ENCODE assay signal across 8 cellular contexts in genomic region chr15:67542192-67542461, GRCh38. TPM values are rescaled to one million over a fixed set of nuclear protein-coding genes. Genes with fewer than 3 reads are reported as not detected.
DNase-seq lines count a peak whose midpoint lies in the region; ATAC-seq, FAIRE-seq and TF ChIP-seq lines count a peak whose summit lies in the region.

No MANE protein-coding gene starts in this region.

- H3K79me2 ChIP-seq in K562 (ENCODE audit: control insufficient read depth, insufficient read depth, low read length), result peaks cover 24% of the 10 kb centered on the region

- TF ChIP-seq CTCF in Calu3 (IDR thresholded peaks at IDR 0.05; ENCODE audit: unreplicated experiment) (no peak), IMR-90 (conservative IDR thresholded peaks at IDR 0.05; ENCODE audit: low read depth, low read length) (no peak), K562 (IDR thresholded peaks at IDR 0.05 in 2 of 3, conservative IDR thresholded peaks at IDR 0.05 in 1 of 3; ENCODE audit: insufficient read depth in 2 of 3, low read depth in 1 of 3, low read length in 3 of 3) (no peak), lower lobe of right lung (IDR thresholded peaks at IDR 0.05) (no peak), type B pancreatic cell (conservative IDR thresholded peaks at IDR 0.05) (no peak)

- peak overlapping the region; percentile 14 to 95 for H4K8ac ChIP-seq in IMR-90 (ENCODE audit: low read depth in 2 of 2, low read length in 2 of 2)

- TF ChIP-seq EP300 in K562 (IDR thresholded peaks at IDR 0.05; ENCODE audit: low read length), result no peak

- H3K27ac ChIP-seq in IMR-90 (ENCODE audit: insufficient read depth, low read length) (peak overlapping the region; percentile 71), K562 (ENCODE audit: extremely low read depth, low read depth, low read length) (peak overlapping the region; percentile 77), lower lobe of right lung (peak overlapping the region; percentile 89)

- peak overlapping the region; percentile 71 for H3K14ac ChIP-seq in IMR-90 (replicated peaks; ENCODE audit: low read depth, low read length)

- H3K9me1 ChIP-seq in IMR-90 (ENCODE audit: insufficient read depth, low read length) (no peaks in the 10 kb centered on the region), K562 (ENCODE audit: control insufficient read depth, insufficient read depth, low read length) (no peaks in the 10 kb centered on the region)

- peaks cover 9% of the 10 kb centered on the region; the same call in 1 of the 2 replicates for H3K36me3 ChIP-seq in IMR-90 (ENCODE audit: control insufficient read depth, insufficient read depth, low read length)
- peaks cover 18% of the 10 kb centered on the region; the same call in 2 of the 3 replicates for H3K36me3 ChIP-seq in K562 (ENCODE audit: control insufficient read depth, insufficient read depth, low read length)
- peaks cover 11% of the 10 kb centered on the region for H3K36me3 ChIP-seq in lower lobe of right lung

- H3K36me3 Mint-ChIP-seq in Calu3 (ENCODE audit: insufficient read depth, unreplicated experiment) (peaks cover 26% of the 10 kb centered on the region), type B pancreatic cell (peaks cover 4% of the 10 kb centered on the region)

- peaks cover 9% of the 10 kb centered on the region for H3K4me1 ChIP-seq in IMR-90 (ENCODE audit: control insufficient read depth, insufficient read depth, low read length)
- H3K4me1 ChIP-seq in K562 (replicated peaks in 1 of 2; ENCODE audit: control insufficient read depth in 2 of 2, insufficient read depth in 2 of 2, low read length in 2 of 2), result peaks cover 10 to 15% of the 10 kb centered on the region in 2 experiments
- H3K4me1 ChIP-seq in lower lobe of right lung, result peaks cover 29% of the 10 kb centered on the region

- CTCF ChIA-PET in Calu3 (lab: Charles Lee), result no interaction called here
- CTCF ChIA-PET in IMR-90 (lab: Yijun Ruan, JAX), result no interaction called here
- CTCF ChIA-PET in K562 (lab: Yijun Ruan, JAX; ENCODE audit: low intra/inter-chr PET ratio), result no interaction called here

- intact Hi-C loops in Calu3 (cut with micrococcal nuclease; ENCODE audit: unreplicated experiment), result no loop called here
- intact Hi-C loops in IMR-90 (cut with micrococcal nuclease), result loop anchor here (2.0 to 5.0 kb wide), 2 partner anchors 19 to 290 kb away; no protein-coding TSS in a partner anchor
- intact Hi-C loops in K562 (cut with micrococcal nuclease), result no loop called here
- intact Hi-C loops in lower lobe of right lung (cut with DNase I), result no loop called here

- peak overlapping the region; percentile 96 for H2AFZ ChIP-seq in IMR-90 (replicated peaks; ENCODE audit: low read length, poor library complexity)
- peak overlapping the region; percentile 93 for H2AFZ ChIP-seq in K562 (ENCODE audit: low read depth, low read length)

- H2AK9ac ChIP-seq in IMR-90 (replicated peaks; ENCODE audit: low read depth, low read length, poor library complexity), result peak overlapping the region; percentile 72

- TF ChIP-seq POLR2A in IMR-90 (IDR thresholded peaks at IDR 0.05; ENCODE audit: low read depth, low read length) (no peak), K562 (conservative IDR thresholded peaks at IDR 0.05) (no peak)

- H3K4ac ChIP-seq in IMR-90 (ENCODE audit: low read depth, low read length), result peak overlapping the region; percentile 83

- peak overlapping the region; percentile 52 for H2BK5ac ChIP-seq in IMR-90 (ENCODE audit: low read depth, low read length, poor library complexity, severe bottlenecking)

- peaks cover 25 to 31% of the 10 kb centered on the region in 2 experiments for H3K79me1 ChIP-seq in IMR-90 (ENCODE audit: low read depth in 1 of 2, low read length in 2 of 2)

- in situ Hi-C loops in IMR-90 (cut with MboI; ENCODE audit: low sequenced_read_pairs) (no loop called here), K562 (cut with MboI) (no loop called here)

- peak overlapping the region; percentile 87 for H3K23ac ChIP-seq in IMR-90 (ENCODE audit: low read depth, low read length)

- dilution Hi-C loops in IMR-90 (cut with HindIII; ENCODE audit: low sequenced_read_pairs, unreplicated experiment), result no loop called here

- H3K27me3 Mint-ChIP-seq in Calu3 (ENCODE audit: unreplicated experiment) (no peaks in the 10 kb centered on the region), type B pancreatic cell (no peaks in the 10 kb centered on the region)

- DNase-seq in Calu3 (no peak), IMR-90 (no peak), K562 (ENCODE audit: extremely low read depth in 1 of 4, low spot score in 3 of 4) (no peak), lower lobe of right lung (no peak), type B pancreatic cell (ENCODE audit: extremely low spot score, unreplicated experiment) (no peak), AG20443 (ENCODE audit: low spot score) (no peak), HPDE6-E6E7 (ENCODE audit: extremely low spot score) (no peak)
- no peak for DNase-seq in activated effector memory CD4-positive, alpha-beta T cell treated with Interleukin-2 at 50 U/mL for 16 hours

- H3K27me3 ChIP-seq in IMR-90 (ENCODE audit: control insufficient read depth, insufficient read depth, low read length) (no peaks in the 10 kb centered on the region), K562 (ENCODE audit: control insufficient read depth in 2 of 2, insufficient read depth in 2 of 2, low read length in 2 of 2) (no peaks in the 10 kb centered on the region), lower lobe of right lung (ENCODE audit: low read depth) (no peaks in the 10 kb centered on the region)

- peak overlapping the region; percentile 38 for H2BK120ac ChIP-seq in IMR-90 (ENCODE audit: low read depth, low read length)

- peak overlapping the region; percentile 87 for H4K5ac ChIP-seq in IMR-90 (ENCODE audit: low read depth, low read length)

- no peak overlapping the region for H2BK20ac ChIP-seq in IMR-90 (ENCODE audit: low read depth, low read length)

- peak overlapping the region; percentile 32 for H3K18ac ChIP-seq in IMR-90 (ENCODE audit: low read depth, low read length)

- H3K4me2 ChIP-seq in IMR-90 (ENCODE audit: low read depth, low read length) (peak overlapping the region; percentile 98), K562 (ENCODE audit: insufficient read depth, low read length) (peak overlapping the region; percentile 88)

- H3K9ac ChIP-seq in IMR-90 (ENCODE audit: low read depth, low read length) (peak overlapping the region; percentile 76), K562 (ENCODE audit: insufficient read depth in 1 of 2, low read depth in 2 of 2, low read length in 2 of 2) (peak overlapping the region; percentile 89 to 95)

- ATAC-seq in IMR-90 (ENCODE audit: low read depth) (peak; percentile 4), K562 (no peak; the same call in 2 of the 3 replicates), lower lobe of right lung (no peak)

- peak overlapping the region; percentile 56; the same call in 1 of the 2 replicates for H4K91ac ChIP-seq in IMR-90 (ENCODE audit: insufficient read depth, low read depth, low read length)

- TF ChIP-seq RAD21 in IMR-90 (IDR thresholded peaks at IDR 0.05; ENCODE audit: low read length), result no peak
- no peak for TF ChIP-seq RAD21 in K562 (CRISPR knock-in tag; conservative IDR thresholded peaks at IDR 0.05 in 1 of 2, IDR thresholded peaks at IDR 0.05 in 1 of 2)

- H3K4me3 ChIP-seq in IMR-90 (ENCODE audit: insufficient read depth, low read depth, low read length) (peak overlapping the region; percentile 88), K562 (peak overlapping the region; percentile 83), lower lobe of right lung (peak overlapping the region; percentile 92)

- no CpG with 5 or more reads among the region's 11 CpGs for WGBS in IMR-90 (ENCODE audit: extremely low coverage in 2 of 2, insufficient read length in 1 of 2), 2 experiments
- 0% methylated on average over 11 of the region's 11 CpGs for WGBS in K562 (ENCODE audit: insufficient coverage, low coverage, missing lambda C conversion rate)

- no peak overlapping the region for H2AK5ac ChIP-seq in IMR-90 (ENCODE audit: low read depth, low read length)

- FAIRE-seq in K562 (lab: Jason Lieb, UNC), result no peak

- H3K4me1 Mint-ChIP-seq in Calu3 (ENCODE audit: low read depth, unreplicated experiment) (peaks cover 13% of the 10 kb centered on the region), type B pancreatic cell (ENCODE audit: unreplicated experiment) (peaks cover 25% of the 10 kb centered on the region)

- H2BK15ac ChIP-seq in IMR-90 (ENCODE audit: low read depth, low read length), result no peak overlapping the region

- H3K9me3 ChIP-seq in IMR-90 (ENCODE audit: control insufficient read depth, insufficient read depth, low read length), result no peaks in the 10 kb centered on the region
- no peaks in the 10 kb centered on the region for H3K9me3 ChIP-seq in K562 (replicated peaks; ENCODE audit: control insufficient read depth, insufficient read depth, low read depth, low read length)
- no peaks in the 10 kb centered on the region for H3K9me3 ChIP-seq in lower lobe of right lung

- no peaks in the 10 kb centered on the region for H3K9me3 Mint-ChIP-seq in Calu3 (ENCODE audit: low read depth, unreplicated experiment)
- H3K9me3 Mint-ChIP-seq in type B pancreatic cell, result no peaks in the 10 kb centered on the region

- H3K4me3 Mint-ChIP-seq in Calu3 (ENCODE audit: low read depth, unreplicated experiment) (peak overlapping the region; percentile 99), type B pancreatic cell (peak overlapping the region; percentile 98)

- no peaks in the 10 kb centered on the region for H4K20me1 ChIP-seq in IMR-90 (ENCODE audit: insufficient read depth, low read length)
- no peaks in the 10 kb centered on the region for H4K20me1 ChIP-seq in K562 (replicated peaks; ENCODE audit: control insufficient read depth, insufficient read depth, low read length)

- BruUV-seq in Calu3 (replicated peaks; lab: Mats Ljungman, UMichigan) (TSS peak; percentile 92), IMR-90 (replicated peaks; lab: Mats Ljungman, UMichigan) (no TSS peak), K562 (replicated peaks; lab: Mats Ljungman, UMichigan) (TSS peak; percentile 86)

- H3K27ac Mint-ChIP-seq in Calu3 (ENCODE audit: unreplicated experiment) (peak overlapping the region; percentile 80), type B pancreatic cell (peak overlapping the region; percentile 84)

- peak overlapping the region; percentile 40 for H3K56ac ChIP-seq in IMR-90 (ENCODE audit: extremely low read depth, insufficient read depth, low read length)

- POLR2A ChIA-PET in IMR-90 (lab: Charles Lee; ENCODE audit: unreplicated experiment) (interaction anchor here (0.6 to 0.7 kb wide), 2 partner anchors 73 to 606 kb away, joined by 3 to 10 read pairs; no protein-coding TSS in a partner anchor), K562 (lab: Yijun Ruan, JAX) (interaction anchor here (0.8 to 1.5 kb wide), 9 partner anchors 8 to 137 kb away, joined by 3 to 9 read pairs (median 5); partner anchors contain the start of gene C15orf61)

RNA-seq across cellular contexts. Expression of gene MAP2K5, which starts 0.4 kb away (rescaled TPM):
- total RNA-seq in Calu3 (2022) (19.1 and 22.2 TPM in 2 replicates), IMR-90 (2012; rRNA removed) (1.6 and 2.8 TPM in 2 replicates), K562 (2014; rRNA removed) (7.3 and 7.4 TPM in 2 replicates), K562 (2014; rRNA removed; fragmentation: Illumina TruSeq; extraction: Trizol) (6.7 and 8.3 TPM in 2 replicates), K562 (2015; rRNA removed; fragmentation: Illumina TruSeq; extraction: Trizol) (7.5 and 8.3 TPM in 2 replicates), K562 (2021) (16.5 and 17.6 TPM in 2 replicates), lower lobe of right lung (25.5 TPM), type B pancreatic cell (ENCODE audit: low replicate concordance) (13.3 and 21.8 TPM in 2 replicates)
- polyA plus RNA-seq in IMR-90 (2012; rRNA removed) (4.6 and 6.1 TPM in 2 replicates), K562 (2011; rRNA removed) (3.9 and 5.0 TPM in 2 replicates), K562 (2014; fragmentation: Illumina TruSeq; extraction: Trizol) (13.9 and 14.3 TPM in 2 replicates), K562 (2014; fragmentation: Nextera tagmentation; extraction: Ambion mirVana) (1 to 10 TPM in 1 of 2 experiments, under 1 TPM in 1; 0.41 to 1.6 TPM), K562 (2014; rRNA removed) (5.3 and 8.0 TPM in 2 replicates)
- 4.6 and 5.5 TPM in 2 replicates for polyA plus RNA-seq in IMR-90 (2012; cell fraction: cytosol; rRNA removed)
- 4.4 and 6.1 TPM in 2 replicates for polyA plus RNA-seq in IMR-90 (2012; cell fraction: nucleus; rRNA removed; ENCODE audit: low replicate concordance)
- 36.3 and 45.3 TPM in 2 replicates for total RNA-seq in K562 (2011; cell fraction: chromatin; rRNA removed; ENCODE audit: low replicate concordance)
- total RNA-seq in K562 (2011; cell fraction: nucleolus; rRNA removed), result 14.8 and 15.3 TPM in 2 replicates
- total RNA-seq in K562 (2011; cell fraction: nucleoplasm; rRNA removed), result 30.1 and 40.2 TPM in 2 replicates
- 2.7 and 3.3 TPM in 2 replicates for polyA plus RNA-seq in K562 (2011; cell fraction: cytosol; rRNA removed)
- polyA plus RNA-seq in K562 (2011; cell fraction: nucleus; rRNA removed), result 14.3 and 14.7 TPM in 2 replicates
- 15.5 and 32.5 TPM in 2 replicates for polyA plus RNA-seq in K562 (2012)
- polyA minus RNA-seq in K562 (2011; rRNA and poly(A)+ RNA removed), result 8.8 and 10.8 TPM in 2 replicates
- polyA minus RNA-seq in K562 (2011; cell fraction: cytosol; rRNA and poly(A)+ RNA removed), result 12.1 and 12.4 TPM in 2 replicates
- 17.4 and 22.1 TPM in 2 replicates for polyA minus RNA-seq in K562 (2011; cell fraction: nucleus; rRNA and poly(A)+ RNA removed)

RNA-seq across cellular contexts. Expression of gene C15orf61, which starts 21.2 kb away (rescaled TPM):
- total RNA-seq in Calu3 (2022), result 6.6 and 7.3 TPM in 2 replicates
- total RNA-seq in IMR-90 (2012; rRNA removed), result 1.4 and 1.7 TPM in 2 replicates
- 2.5 TPM in 2 replicates for polyA plus RNA-seq in IMR-90 (2012; rRNA removed)
- 1.4 and 3.2 TPM in 2 replicates for polyA plus RNA-seq in IMR-90 (2012; cell fraction: cytosol; rRNA removed)
- 1.8 and 1.9 TPM in 2 replicates for polyA plus RNA-seq in IMR-90 (2012; cell fraction: nucleus; rRNA removed; ENCODE audit: low replicate concordance)
- 8.6 and 14.3 TPM in 2 replicates for total RNA-seq in K562 (2011; cell fraction: chromatin; rRNA removed; ENCODE audit: low replicate concordance)
- total RNA-seq in K562 (2011; cell fraction: nucleolus; rRNA removed), result 7.0 and 8.2 TPM in 2 replicates
- 12.8 and 14.5 TPM in 2 replicates for total RNA-seq in K562 (2011; cell fraction: nucleoplasm; rRNA removed)
- 8.7 and 10.7 TPM in 2 replicates for total RNA-seq in K562 (2014; rRNA removed)
- 3.3 and 3.7 TPM in 2 replicates for total RNA-seq in K562 (2014; rRNA removed; fragmentation: Illumina TruSeq; extraction: Trizol)
- total RNA-seq in K562 (2015; rRNA removed; fragmentation: Illumina TruSeq; extraction: Trizol), result 4.0 and 5.7 TPM in 2 replicates
- 10.4 and 12.9 TPM in 2 replicates for total RNA-seq in K562 (2021)
- 3.3 and 4.3 TPM in 2 replicates for polyA plus RNA-seq in K562 (2011; rRNA removed)
- 4.1 and 8.9 TPM in 2 replicates for polyA plus RNA-seq in K562 (2011; cell fraction: cytosol; rRNA removed)
- polyA plus RNA-seq in K562 (2011; cell fraction: nucleus; rRNA removed), result 7.1 and 8.8 TPM in 2 replicates
- 5.1 and 5.6 TPM in 2 replicates for polyA plus RNA-seq in K562 (2012)
- polyA plus RNA-seq in K562 (2014; fragmentation: Illumina TruSeq; extraction: Trizol), result 1.6 and 1.9 TPM in 2 replicates
- polyA plus RNA-seq in K562 (2014; fragmentation: Nextera tagmentation; extraction: Ambion mirVana), result 1 to 10 TPM; 1.8 to 2.7 TPM
- polyA plus RNA-seq in K562 (2014; rRNA removed), result 7.6 and 10.5 TPM in 2 replicates
- 3.5 and 7.9 TPM in 2 replicates for polyA minus RNA-seq in K562 (2011; rRNA and poly(A)+ RNA removed)
- 1.5 and 3.6 TPM in 2 replicates for polyA minus RNA-seq in K562 (2011; cell fraction: cytosol; rRNA and poly(A)+ RNA removed)
- polyA minus RNA-seq in K562 (2011; cell fraction: nucleus; rRNA and poly(A)+ RNA removed), result 16.2 and 35.0 TPM in 2 replicates
- total RNA-seq in lower lobe of right lung, result 7.2 TPM
- 6.7 and 8.4 TPM in 2 replicates for total RNA-seq in type B pancreatic cell (ENCODE audit: low replicate concordance)
